In genomic region chr2:38535745-38536506, GRCh38 we compare ENCODE assay signal across 8 cellular contexts.
DNase-seq lines count a peak whose midpoint lies in the region; ATAC-seq and TF ChIP-seq lines count a peak whose summit lies in the region.

No MANE protein-coding gene starts in this region.

- POLR2A ChIA-PET in CD8-positive, alpha-beta T cell (lab: Charles Lee) = interaction anchor here (1.1 to 1.4 kb wide), 2 partner anchors 205 to 339 kb away, joined by 3 read pairs; partner anchors contain the start of genes DHX57 and MORN2

- no peak overlapping the region for H3K9ac ChIP-seq in parathyroid adenoma

- H3K4me3 ChIP-seq in CD8-positive, alpha-beta T cell (ENCODE audit: low read depth, low read length) = peak overlapping the region; percentile 47
- H3K4me3 ChIP-seq in Jurkat, Clone E6-1 (ENCODE audit: low read length) = peak overlapping the region; percentile 18
- H3K4me3 ChIP-seq in parathyroid adenoma (ENCODE audit: low read depth, low read length) = peak overlapping the region; percentile 38
- peak overlapping the region; percentile 47 to 55 for H3K4me3 ChIP-seq in tibial artery

- H3K4me2 ChIP-seq in parathyroid adenoma (ENCODE audit: low read length) = peak overlapping the region; percentile 63

- no peaks in the 10 kb centered on the region for H3K9me3 ChIP-seq in CD8-positive, alpha-beta T cell (ENCODE audit: low read length)
- no peaks in the 10 kb centered on the region for H3K9me3 ChIP-seq in parathyroid adenoma (ENCODE audit: control insufficient read depth, low read length)
- no peaks in the 10 kb centered on the region for H3K9me3 ChIP-seq in tibial artery

- CTCF ChIA-PET in CD8-positive, alpha-beta T cell (lab: Charles Lee) = interaction anchor here (0.6 to 3.6 kb wide), 29 partner anchors 11 to 1351 kb away, joined by 3 to 26 read pairs (median 3); partner anchors contain the start of gene HNRNPLL

- no peaks in the 10 kb centered on the region for H3K9me3 Mint-ChIP-seq in CD8-positive, alpha-beta T cell

- H3K79me2 ChIP-seq in parathyroid adenoma = no peaks in the 10 kb centered on the region

- TF ChIP-seq CTCF in CD8-positive, alpha-beta T cell (IDR thresholded peaks at IDR 0.05) = peak; percentile 88
- TF ChIP-seq CTCF in parathyroid adenoma (IDR thresholded peaks at IDR 0.05) = peak; percentile 87
- TF ChIP-seq CTCF in tibial artery (IDR thresholded peaks at IDR 0.05) = peak; percentile 85 to 86

- no peaks in the 10 kb centered on the region for H3K36me3 Mint-ChIP-seq in CD8-positive, alpha-beta T cell

- ATAC-seq in CD8-positive, alpha-beta T cell = peak; percentile 94
- ATAC-seq in GM19463 (IDR thresholded peaks at IDR 0.05; ENCODE audit: unreplicated experiment) = peak; percentile 56
- ATAC-seq in Right ventricle myocardium superior (ENCODE audit: poor library complexity) = peak; percentile 97

- intact Hi-C loops in CD8-positive, alpha-beta T cell (cut with DNase I, micrococcal nuclease) = loop anchor here (1.0 to 5.0 kb wide), 6 partner anchors 45 to 296 kb away; no protein-coding TSS in a partner anchor
- intact Hi-C loops in Right ventricle myocardium superior (cut with DNase I) = no loop called here
- intact Hi-C loops in tibial artery (cut with DNase I; ENCODE audit: low total_unique reads) = no loop called here

- H3K27me3 Mint-ChIP-seq in CD8-positive, alpha-beta T cell (ENCODE audit: low read depth) = peaks cover 14% of the 10 kb centered on the region

- no peak overlapping the region for H3K27ac Mint-ChIP-seq in CD8-positive, alpha-beta T cell

- DNase-seq in CD8-positive, alpha-beta T cell = peak; percentile 57 to 87 (median 75)
- no peak for DNase-seq in Jurkat, Clone E6-1 (ENCODE audit: low read depth, low spot score)
- peak; percentile 59 for DNase-seq in SK-N-DZ (ENCODE audit: low spot score)
- peak; percentile 82 for DNase-seq in activated naive CD4-positive, alpha-beta T cell treated with anti-CD3 and anti-CD28 coated beads, Interleukin-2, amount 50 U/mL, for 16 hours
- peak; percentile 91 for DNase-seq in Right ventricle myocardium superior
- DNase-seq in tibial artery = peak; percentile 79 to 84

- peak overlapping the region; percentile 84 for H2AFZ ChIP-seq in parathyroid adenoma

- no peaks in the 10 kb centered on the region for H3K27me3 ChIP-seq in CD8-positive, alpha-beta T cell (ENCODE audit: insufficient read depth, low read length)
- H3K27me3 ChIP-seq in parathyroid adenoma (ENCODE audit: control insufficient read depth, insufficient read depth, low read length) (no peaks in the 10 kb centered on the region), tibial artery (peaks cover 0 to 8% of the 10 kb centered on the region in 2 donors)

- no peak overlapping the region for H3K27ac ChIP-seq in CD8-positive, alpha-beta T cell (ENCODE audit: low read depth, low read length)
- H3K27ac ChIP-seq in parathyroid adenoma (no peak overlapping the region), tibial artery (no peak overlapping the region)

- no peaks in the 10 kb centered on the region for H3K36me3 ChIP-seq in CD8-positive, alpha-beta T cell (ENCODE audit: insufficient read depth, low read length)
- H3K36me3 ChIP-seq in parathyroid adenoma (ENCODE audit: control insufficient read depth, insufficient read depth, low read length) = no peaks in the 10 kb centered on the region
- H3K36me3 ChIP-seq in tibial artery = no peaks in the 10 kb centered on the region

- peaks cover 7% of the 10 kb centered on the region for H3K4me1 ChIP-seq in CD8-positive, alpha-beta T cell (ENCODE audit: insufficient read depth, low read length)
- H3K4me1 ChIP-seq in parathyroid adenoma (no peaks in the 10 kb centered on the region), tibial artery (peaks cover 0 to 9% (median 4%) of the 10 kb centered on the region in 4 donors)

- peak overlapping the region; percentile 57 for H3K4me3 Mint-ChIP-seq in CD8-positive, alpha-beta T cell

- peaks cover 6% of the 10 kb centered on the region for H3K4me1 Mint-ChIP-seq in CD8-positive, alpha-beta T cell (ENCODE audit: low read depth)

Comparison
In these comparisons a context has a peak if more than half of its experiments do, and no peak if none do; other contexts are left out.
1. intact Hi-C loops: an anchor here in CD8-positive, alpha-beta T cell (1.0 to 5.0 kb wide); none called in Right ventricle myocardium superior and tibial artery.